In genomic region chr10:98259606-98260319, GRCh38 we compare ENCODE assay signal across 15 cellular contexts. TPM values are rescaled to one million over a fixed set of nuclear protein-coding genes. Genes with fewer than 3 reads are reported as not detected.
DNase-seq lines count a peak whose midpoint lies in the region; ATAC-seq and TF ChIP-seq lines count a peak whose summit lies in the region.
"Had no signal": no experiment of that assay in that cellular context is flagged by ENCODE, and none has a peak within 500 bp of the region (broad histone marks: within the 10 kb centered on the region; RNA-seq: fewer than 3 reads in every experiment).

No MANE protein-coding gene starts in this region.

- no peak for TF ChIP-seq POLR2A in breast epithelium (IDR thresholded peaks at IDR 0.05)

- no peak overlapping the region for H3K9ac ChIP-seq in neural progenitor cell

- no peaks in the 10 kb centered on the region for H4K20me1 ChIP-seq in neural progenitor cell (ENCODE audit: low read depth)

- peak overlapping the region; percentile 43 to 49 for H3K27ac ChIP-seq in breast epithelium
- H3K27ac ChIP-seq in neural progenitor cell = no peak overlapping the region

- H3K79me2 ChIP-seq in neural progenitor cell (ENCODE audit: low read depth) = no peaks in the 10 kb centered on the region

- TF ChIP-seq CTCF in CD14-positive monocyte (IDR thresholded peaks at IDR 0.05) (no peak), breast epithelium (IDR thresholded peaks at IDR 0.05) (no peak), neural crest cell (conservative IDR thresholded peaks at IDR 0.05) (no peak), neural progenitor cell (IDR thresholded peaks at IDR 0.05) (no peak)

- H3K27me3 Mint-ChIP-seq in CD14-positive monocyte (ENCODE audit: low read depth in 3 of 3) = peaks cover 2 to 4% (median 3%) of the 10 kb centered on the region in 3 donors
- H3K27me3 Mint-ChIP-seq in neural crest cell (ENCODE audit: low read depth) = no peaks in the 10 kb centered on the region
- H3K27me3 Mint-ChIP-seq in neural progenitor cell (ENCODE audit: insufficient read depth, low read depth) = peaks cover 5% of the 10 kb centered on the region
- H3K27me3 Mint-ChIP-seq: activated CD4-positive, alpha-beta memory T cell treated with anti-CD3 and anti-CD28 coated beads for 36 hours; activated naive CD8-positive, alpha-beta T cell; CD4-positive, alpha-beta T cell had no signal

- no peaks in the 10 kb centered on the region for H3K9me3 ChIP-seq in breast epithelium
- no peaks in the 10 kb centered on the region for H3K9me3 ChIP-seq in neural progenitor cell (ENCODE audit: low read depth)

- intact Hi-C loops in CD14-positive monocyte (cut with micrococcal nuclease) (loop anchor here in 1 of 2 donors (10.0 kb wide), 1 partner anchor 75 kb away; no protein-coding TSS in a partner anchor), breast epithelium (cut with DNase I; ENCODE audit: low total_unique reads) (no loop called here)

- no peaks in the 10 kb centered on the region for H3F3A ChIP-seq in neural progenitor cell (ENCODE audit: low read depth)

- no peak overlapping the region for H3K4me2 ChIP-seq in neural progenitor cell

- H3K27ac Mint-ChIP-seq in CD14-positive monocyte (peak overlapping the region; percentile 63 to 92 (median 87)), neural crest cell (ENCODE audit: unreplicated experiment) (peak overlapping the region; percentile 67), neural progenitor cell (no peak overlapping the region)
- H3K27ac Mint-ChIP-seq: activated CD4-positive, alpha-beta memory T cell treated with anti-CD3 and anti-CD28 coated beads for 36 hours; activated naive CD8-positive, alpha-beta T cell; CD4-positive, alpha-beta T cell had no signal

- DNase-seq in CD14-positive monocyte (ENCODE audit: low spot score) (peak; percentile 89), MV-4-11 (lab: John Stamatoyannopoulos, UW) (peak; percentile 95), breast epithelium (ENCODE audit: low spot score in 2 of 2) (no peak), neural crest cell (ENCODE audit: low read depth, low spot score) (no peak), HPDE6-E6E7 (ENCODE audit: extremely low spot score) (no peak), neural progenitor cell (ENCODE audit: low spot score) (no peak), SW 1271 (lab: John Stamatoyannopoulos, UW) (no peak)
- DNase-seq: activated CD4-positive, alpha-beta memory T cell treated with anti-CD3 and anti-CD28 coated beads for 36 hours; CD4-positive, alpha-beta T cell; left cardiac atrium; NCI-H1417; NCI-H69 had no signal

- H3K36me3 Mint-ChIP-seq in CD14-positive monocyte = peaks cover 15% of the 10 kb centered on the region in 2 donors
- H3K36me3 Mint-ChIP-seq in neural crest cell (ENCODE audit: low read depth) = no peaks in the 10 kb centered on the region
- no peaks in the 10 kb centered on the region for H3K36me3 Mint-ChIP-seq in neural progenitor cell

- H3K4me3 Mint-ChIP-seq in CD14-positive monocyte (no peak overlapping the region), neural crest cell (no peak overlapping the region), neural progenitor cell (no peak overlapping the region)
- H3K4me3 Mint-ChIP-seq: activated CD4-positive, alpha-beta memory T cell treated with anti-CD3 and anti-CD28 coated beads for 36 hours; activated naive CD8-positive, alpha-beta T cell; CD4-positive, alpha-beta T cell had no signal

- H3K27me3 ChIP-seq in breast epithelium (no peaks in the 10 kb centered on the region), neural progenitor cell (no peaks in the 10 kb centered on the region)

- peaks cover 29% of the 10 kb centered on the region for H3K4me1 Mint-ChIP-seq in CD14-positive monocyte
- H3K4me1 Mint-ChIP-seq in neural crest cell = peaks cover 5% of the 10 kb centered on the region
- H3K4me1 Mint-ChIP-seq in neural progenitor cell = no peaks in the 10 kb centered on the region

- H3K4me3 ChIP-seq in breast epithelium (no peak overlapping the region), neural progenitor cell (no peak overlapping the region)

- no peak overlapping the region for H2AFZ ChIP-seq in neural progenitor cell (replicated peaks)

- no peaks in the 10 kb centered on the region for H3K36me3 ChIP-seq in breast epithelium
- H3K36me3 ChIP-seq in neural progenitor cell = no peaks in the 10 kb centered on the region

- ATAC-seq in GM21528 (IDR thresholded peaks at IDR 0.05; ENCODE audit: low FRiP score, unreplicated experiment) = no peak
- ATAC-seq: left cardiac atrium had no signal

- H3K4me1 ChIP-seq in breast epithelium (no peaks in the 10 kb centered on the region), neural progenitor cell (no peaks in the 10 kb centered on the region)

- peaks cover 0 to 4% (median 0%) of the 10 kb centered on the region in 7 donors for H3K9me3 Mint-ChIP-seq in CD14-positive monocyte
- H3K9me3 Mint-ChIP-seq in neural crest cell = no peaks in the 10 kb centered on the region
- no peaks in the 10 kb centered on the region for H3K9me3 Mint-ChIP-seq in neural progenitor cell
- H3K9me3 Mint-ChIP-seq: activated CD4-positive, alpha-beta memory T cell treated with anti-CD3 and anti-CD28 coated beads for 36 hours; CD4-positive, alpha-beta T cell had no signal

RNA-seq across cellular contexts. Expression of gene LOXL4, which starts 8.2 kb away (rescaled TPM):
- polyA plus RNA-seq in CD14-positive monocyte = under 1 TPM in 1 of 2 donors, not detected in 1; 0.05 TPM
- 10 to 100 TPM in 1 of 3 donors, 1 to 10 TPM in 2; 6.9 to 26.1 (median 6.9) TPM for total RNA-seq in breast epithelium
- total RNA-seq in neural crest cell = 1.5 and 1.7 TPM in 2 replicates
- 0.77 and 0.92 TPM in 2 replicates for total RNA-seq in neural progenitor cell (ENCODE audit: low replicate concordance)
- total RNA-seq: activated CD4-positive, alpha-beta memory T cell treated with anti-CD3 and anti-CD28 coated beads for 36 hours; CD4-positive, alpha-beta T cell; HT1080 had no signal

Comparison
In these comparisons a context has a peak if more than half of its experiments do, and no peak if none do; other contexts are left out.
1. DNase-seq: peak in CD14-positive monocyte (single experiment) and MV-4-11 (single experiment); none in breast epithelium (0 of 2), neural crest cell (single experiment), HPDE6-E6E7 (single experiment), neural progenitor cell (single experiment) and SW 1271 (0 of 2).